Comparison of ENCODE assay signal across 1 cellular context in genomic region chr7:94639384-94639783, GRCh38.
TF ChIP-seq lines count a peak whose summit lies in the region.

No MANE protein-coding gene starts in this region.

TF ChIP-seq in HepG2, 621 proteins besides CTCF, POLR2A, EP300 and RAD21:
- TF ChIP-seq ARID5B (CRISPR knock-in tag; IDR thresholded peaks at IDR 0.05) (0 out of 2 replicates have a peak, but pooled peaks have one; percentile 14), MAFF (IDR thresholded peaks at IDR 0.05; ENCODE audit: low read depth, low read length) (peak; percentile 52; the same call in 1 of the 2 replicates), FOXA3 (CRISPR knock-in tag; IDR thresholded peaks at IDR 0.05) (peak; percentile 25; the same call in 1 of the 2 replicates), NRL (CRISPR knock-in tag; IDR thresholded peaks at IDR 0.05; ENCODE audit: borderline replicate concordance) (no peak), THRA (CRISPR knock-in tag; IDR thresholded peaks at IDR 0.05; ENCODE audit: borderline replicate concordance) (no peak), MAFK (conservative IDR thresholded peaks at IDR 0.05 in 1 of 2, IDR thresholded peaks at IDR 0.05 in 1 of 2; ENCODE audit: low read length in 2 of 2) (peak; percentile 41 to 56; a peak in 3 of 4 replicates)
